In genomic region chr14:100056964-100057817, GRCh38 we compare ENCODE assay signal across 8 cellular contexts. TPM values are rescaled to one million over a fixed set of nuclear protein-coding genes. Genes with fewer than 3 reads are reported as not detected.
DNase-seq lines count a peak whose midpoint lies in the region; ATAC-seq, FAIRE-seq and TF ChIP-seq lines count a peak whose summit lies in the region.

No MANE protein-coding gene starts in this region.

- peak; percentile 56 for DNase-seq in GM10266 (ENCODE audit: extremely low spot score)
- no peak for DNase-seq in adrenal gland
- DNase-seq in kidney = no peak
- no peak for DNase-seq in NCI-H187 treated with DMSO at 0.1 percent for 48 hours (lab: John Stamatoyannopoulos, UW)
- DNase-seq in activated effector memory CD4-positive, alpha-beta T cell treated with anti-CD3 and anti-CD28 coated beads, Interleukin-2, amount 50 U/mL, for 16 hours = no peak
- DNase-seq in NCI-H526 treated with DMSO at 0.1 percent for 48 hours (lab: John Stamatoyannopoulos, UW) = no peak

- FAIRE-seq in kidney (lab: Jason Lieb, UNC) = no peak

- no peaks in the 10 kb centered on the region for H3K27me3 ChIP-seq in adrenal gland

- no peak overlapping the region for H3K9ac ChIP-seq in kidney (ENCODE audit: low read length in 2 of 2)

- no peaks in the 10 kb centered on the region for H3K36me3 ChIP-seq in adrenal gland (replicated peaks in 1 of 2)
- H3K36me3 ChIP-seq in kidney (ENCODE audit: control insufficient read depth in 1 of 2, insufficient read depth in 2 of 2, low read length in 2 of 2) = no peaks in the 10 kb centered on the region

- H3K9me3 ChIP-seq in adrenal gland (replicated peaks in 1 of 3) (no peaks in the 10 kb centered on the region), kidney (ENCODE audit: control insufficient read depth in 1 of 2, low read length in 2 of 2) (no peaks in the 10 kb centered on the region)

- intact Hi-C loops in adrenal gland (cut with DNase I) = no loop called here
- intact Hi-C loops in kidney (cut with DNase I) = no loop called here

- H3K27ac ChIP-seq in adrenal gland (no peak overlapping the region), kidney (ENCODE audit: low read depth in 2 of 2, low read length in 2 of 2) (no peak overlapping the region)

- H3K4me3 ChIP-seq in adrenal gland (no peak overlapping the region), kidney (ENCODE audit: low read length in 2 of 2) (no peak overlapping the region)

- 72 to 83% (median 78%) methylated on average over 4 of the region's 4 CpGs for WGBS in adrenal gland, 4 donors

- H3K4me1 ChIP-seq in adrenal gland (replicated peaks in 1 of 2) (no peaks in the 10 kb centered on the region), kidney (ENCODE audit: control insufficient read depth in 1 of 2, insufficient read depth in 1 of 2, low read depth in 1 of 2, low read length in 2 of 2) (no peaks in the 10 kb centered on the region)

- TF ChIP-seq POLR2A in adrenal gland (IDR thresholded peaks at IDR 0.05) = no peak

- ATAC-seq in HG02981 (IDR thresholded peaks at IDR 0.05; ENCODE audit: unreplicated experiment) (peak; percentile 45), HG02970 (IDR thresholded peaks at IDR 0.05; ENCODE audit: low FRiP score, unreplicated experiment) (no peak)

- TF ChIP-seq CTCF in GM10266 (IDR thresholded peaks at IDR 0.05; ENCODE audit: control insufficient read depth, insufficient read depth, low read depth, missing control alignments) = peak; percentile 62
- TF ChIP-seq CTCF in adrenal gland (IDR thresholded peaks at IDR 0.05) = peak in 4 of 6 experiments; percentile 25 to 30 (median 28)
- peak; percentile 30 for TF ChIP-seq CTCF in kidney (IDR thresholded peaks at IDR 0.05; ENCODE audit: borderline replicate concordance, extremely low read depth, insufficient read depth)

RNA-seq across cellular contexts. Expression of gene EVL, which starts 8.0 kb away (rescaled TPM):
- total RNA-seq in adrenal gland = 10 to 100 TPM; 31.6 to 75.0 (median 46.8) TPM
- polyA plus RNA-seq in adrenal gland = 100 to 1,000 TPM in 2 of 3 donors, 10 to 100 TPM in 1; 28.3 to 209 (median 103) TPM
- total RNA-seq in kidney = 84.1 TPM
- polyA plus RNA-seq in kidney (ENCODE audit: insufficient read depth, low read depth, low replicate concordance) = 54.8 TPM
